8 cellular contexts compared by ENCODE assay signal in the genomic region with DNA sequence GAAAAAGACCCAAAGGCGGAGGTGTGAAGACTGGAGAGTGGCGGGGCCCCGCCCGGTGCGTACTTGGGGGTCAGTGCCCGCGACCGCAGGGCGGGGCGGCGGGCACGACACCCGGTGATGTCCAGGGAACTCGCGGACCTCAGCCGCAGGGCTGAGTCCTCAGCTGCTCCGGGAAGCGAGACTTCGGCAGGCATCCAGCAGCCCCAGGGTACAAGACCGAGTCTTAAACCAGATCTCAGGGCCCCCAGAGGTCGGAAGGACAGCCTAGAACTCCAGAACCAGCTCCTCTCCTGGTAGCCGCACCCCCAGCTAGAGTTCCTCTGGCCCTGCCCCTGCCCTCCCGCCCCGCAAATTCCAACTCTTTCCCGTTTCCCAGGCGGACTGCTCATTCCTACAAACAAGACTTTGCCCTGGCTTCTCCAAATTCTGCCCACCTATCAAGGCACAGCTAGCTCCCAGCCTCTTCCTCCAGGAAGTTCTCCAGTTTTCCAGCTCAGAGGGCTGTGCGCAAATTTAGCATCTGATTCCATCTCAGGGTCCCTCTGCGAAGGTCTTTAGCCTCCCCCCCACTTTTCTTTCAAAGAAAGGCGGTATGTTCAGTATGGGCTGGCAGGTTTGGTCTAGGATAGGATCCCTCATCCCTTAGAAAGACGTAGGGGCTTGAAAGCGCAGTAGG. TPM values are rescaled to one million over a fixed set of nuclear protein-coding genes. Genes with fewer than 3 reads are reported as not detected.
DNase-seq lines count a peak whose midpoint lies in the region; ATAC-seq and TF ChIP-seq lines count a peak whose summit lies in the region.

No MANE protein-coding gene starts in this region.

- no peak overlapping the region for H3K14ac ChIP-seq in IMR-90 (replicated peaks; ENCODE audit: low read depth, low read length)

- peaks cover 0 to 16% (median 9%) of the 10 kb centered on the region in 4 donors for H3K4me1 Mint-ChIP-seq in CD4-positive, CD25-positive, alpha-beta regulatory T cell

- peak overlapping the region in 1 of 3 donors; percentile 65 for H3K27ac Mint-ChIP-seq in CD4-positive, CD25-positive, alpha-beta regulatory T cell

- H2AFZ ChIP-seq in IMR-90 (replicated peaks; ENCODE audit: low read length, poor library complexity) = peak overlapping the region; percentile 91

- no peaks in the 10 kb centered on the region for H3K79me1 ChIP-seq in IMR-90 (ENCODE audit: low read depth in 1 of 2, low read length in 2 of 2)

- H4K8ac ChIP-seq in IMR-90 (ENCODE audit: low read depth in 2 of 2, low read length in 2 of 2) = no peak overlapping the region

- TF ChIP-seq RAD21 in IMR-90 (IDR thresholded peaks at IDR 0.05; ENCODE audit: low read length) = no peak

- H2AK5ac ChIP-seq in IMR-90 (ENCODE audit: low read depth, low read length) = peak overlapping the region; percentile 47; the same call in 1 of the 2 replicates

- no peak overlapping the region for H3K18ac ChIP-seq in IMR-90 (ENCODE audit: low read depth, low read length)

- CTCF ChIA-PET in IMR-90 (lab: Yijun Ruan, JAX) = interaction anchor here (0.5 to 2.4 kb wide), 11 partner anchors 12 to 600 kb away, joined by 3 to 15 read pairs (median 5); no protein-coding TSS in a partner anchor

- 13% methylated on average over 17 of the region's 31 CpGs; no CpG with 5 or more reads in 1 of the 2 experiments for WGBS in IMR-90 (ENCODE audit: extremely low coverage in 2 of 2, insufficient read length in 1 of 2), 2 experiments
- 3 to 5% methylated on average over 31 of the region's 31 CpGs for WGBS in lower leg skin, 2 donors
- 5% methylated on average over 24 of the region's 31 CpGs; no CpG with 5 or more reads in 1 of the 2 donors for WGBS in transverse colon (ENCODE audit: low coverage in 1 of 2), 2 donors

- H3K4ac ChIP-seq in IMR-90 (ENCODE audit: low read depth, low read length) = peak overlapping the region; percentile 60; the same call in 1 of the 2 replicates

- peaks cover 9% of the 10 kb centered on the region for H3K27me3 ChIP-seq in CD4-positive, CD25-positive, alpha-beta regulatory T cell (ENCODE audit: control insufficient read depth, insufficient read depth, low read length)
- H3K27me3 ChIP-seq in IMR-90 (ENCODE audit: control insufficient read depth, insufficient read depth, low read length) (peaks cover 50% of the 10 kb centered on the region), brain microvascular endothelial cell (replicated peaks) (peaks cover 12% of the 10 kb centered on the region), transverse colon (peaks cover 59% of the 10 kb centered on the region)

- H3K36me3 Mint-ChIP-seq in CD4-positive, CD25-positive, alpha-beta regulatory T cell = no peaks in the 10 kb centered on the region

- peak in 1 of 3 donors; percentile 43 for DNase-seq in CD4-positive, CD25-positive, alpha-beta regulatory T cell
- no peak for DNase-seq in IMR-90
- DNase-seq in brain microvascular endothelial cell = no peak
- no peak for DNase-seq in lower leg skin (ENCODE audit: low spot score in 2 of 2)
- DNase-seq in transverse colon = peak; percentile 21
- DNase-seq in glomerular visceral epithelial cell (ENCODE audit: extremely low spot score) = no peak

- no peak overlapping the region for H2BK120ac ChIP-seq in IMR-90 (ENCODE audit: low read depth, low read length)

- no peak overlapping the region for H2BK5ac ChIP-seq in IMR-90 (ENCODE audit: low read depth, low read length, poor library complexity, severe bottlenecking)

- H3K4me3 ChIP-seq in CD4-positive, CD25-positive, alpha-beta regulatory T cell (ENCODE audit: low read depth, low read length) = peak overlapping the region; percentile 66
- H3K4me3 ChIP-seq in IMR-90 (ENCODE audit: insufficient read depth, low read depth, low read length) (no peak overlapping the region), brain microvascular endothelial cell (ENCODE audit: low read depth, low read length) (peak overlapping the region; percentile 42), lower leg skin (ENCODE audit: low read depth, poor library complexity, severe bottlenecking) (peak overlapping the region; percentile 0), transverse colon (peak overlapping the region; percentile 29 to 53 (median 44))

- no peaks in the 10 kb centered on the region for H3K9me3 ChIP-seq in CD4-positive, CD25-positive, alpha-beta regulatory T cell (ENCODE audit: control insufficient read depth in 2 of 2, low read length in 2 of 2)
- H3K9me3 ChIP-seq in IMR-90 (ENCODE audit: control insufficient read depth, insufficient read depth, low read length) (no peaks in the 10 kb centered on the region), transverse colon (no peaks in the 10 kb centered on the region)

- dilution Hi-C loops in IMR-90 (cut with HindIII; ENCODE audit: low sequenced_read_pairs, unreplicated experiment) = no loop called here

- no peak overlapping the region for H4K91ac ChIP-seq in IMR-90 (ENCODE audit: insufficient read depth, low read depth, low read length)

- TF ChIP-seq EP300 in transverse colon (IDR thresholded peaks at IDR 0.05; ENCODE audit: low read depth) = no peak

- H2BK20ac ChIP-seq in IMR-90 (ENCODE audit: low read depth, low read length) = no peak overlapping the region

- TF ChIP-seq POLR2A in IMR-90 (IDR thresholded peaks at IDR 0.05; ENCODE audit: low read depth, low read length) = no peak
- no peak for TF ChIP-seq POLR2A in lower leg skin (IDR thresholded peaks at IDR 0.05)
- no peak for TF ChIP-seq POLR2A in transverse colon (IDR thresholded peaks at IDR 0.05)

- no peak overlapping the region for H3K23ac ChIP-seq in IMR-90 (ENCODE audit: low read depth, low read length)

- H3K36me3 ChIP-seq in CD4-positive, CD25-positive, alpha-beta regulatory T cell (ENCODE audit: control insufficient read depth, insufficient read depth, low read length) = no peaks in the 10 kb centered on the region
- H3K36me3 ChIP-seq in IMR-90 (ENCODE audit: control insufficient read depth, insufficient read depth, low read length) (no peaks in the 10 kb centered on the region), brain microvascular endothelial cell (replicated peaks) (no peaks in the 10 kb centered on the region), transverse colon (no peaks in the 10 kb centered on the region)

- no peak overlapping the region for H3K56ac ChIP-seq in IMR-90 (ENCODE audit: extremely low read depth, insufficient read depth, low read length)

- ATAC-seq in CD4-positive, CD25-positive, alpha-beta regulatory T cell (ENCODE audit: low read depth in 2 of 2) = no peak
- no peak for ATAC-seq in IMR-90 (ENCODE audit: low read depth)
- no peak for ATAC-seq in GM19328 (IDR thresholded peaks at IDR 0.05; ENCODE audit: unreplicated experiment)
- no peak for ATAC-seq in GM18868 (IDR thresholded peaks at IDR 0.05; ENCODE audit: unreplicated experiment)

- BruUV-seq in IMR-90 (replicated peaks; lab: Mats Ljungman, UMichigan) = no TSS peak

- H3K4me3 Mint-ChIP-seq in CD4-positive, CD25-positive, alpha-beta regulatory T cell = peak overlapping the region; percentile 76 to 92 (median 88)

- no peak overlapping the region for H2BK15ac ChIP-seq in IMR-90 (ENCODE audit: low read depth, low read length)

- no peak overlapping the region for H4K5ac ChIP-seq in IMR-90 (ENCODE audit: low read depth, low read length)

- peak overlapping the region; percentile 33; the same call in 1 of the 2 replicates for H3K4me2 ChIP-seq in IMR-90 (ENCODE audit: low read depth, low read length)

- H3K9me3 Mint-ChIP-seq in CD4-positive, CD25-positive, alpha-beta regulatory T cell = peaks cover 0 to 3% (median 0%) of the 10 kb centered on the region in 7 donors

- intact Hi-C loops in IMR-90 (cut with micrococcal nuclease) = loop anchor here (5.0 kb wide), 1 partner anchor 184 kb away; no protein-coding TSS in a partner anchor
- intact Hi-C loops in lower leg skin (cut with DNase I; ENCODE audit: low total_unique reads) = no loop called here
- intact Hi-C loops in transverse colon (cut with DNase I; ENCODE audit: low total_unique reads) = loop anchor here (5.0 to 10.0 kb wide), 3 partner anchors 104 to 282 kb away; a partner anchor contains a TSS

- H2AK9ac ChIP-seq in IMR-90 (replicated peaks; ENCODE audit: low read depth, low read length, poor library complexity) = no peak overlapping the region

- no peak for TF ChIP-seq CTCF in IMR-90 (conservative IDR thresholded peaks at IDR 0.05; ENCODE audit: low read depth, low read length)
- no peak for TF ChIP-seq CTCF in brain microvascular endothelial cell (IDR thresholded peaks at IDR 0.05; ENCODE audit: low read depth, low read length, missing control alignments)
- TF ChIP-seq CTCF in lower leg skin (IDR thresholded peaks at IDR 0.05) = no peak
- TF ChIP-seq CTCF in transverse colon (IDR thresholded peaks at IDR 0.05) = no peak

- no peak overlapping the region for H3K9ac ChIP-seq in IMR-90 (ENCODE audit: low read depth, low read length)

- H3K27ac ChIP-seq in CD4-positive, CD25-positive, alpha-beta regulatory T cell (ENCODE audit: insufficient read depth, low read length, poor library complexity, severe bottlenecking) = no peak overlapping the region
- H3K27ac ChIP-seq in IMR-90 (ENCODE audit: insufficient read depth, low read length) (no peak overlapping the region), brain microvascular endothelial cell (no peak overlapping the region), transverse colon (peak overlapping the region; percentile 50 to 78 (median 68))

- in situ Hi-C loops in IMR-90 (cut with MboI; ENCODE audit: low sequenced_read_pairs) = no loop called here
- in situ Hi-C loops in brain microvascular endothelial cell (cut with HindIII; ENCODE audit: low pct_ligation_motif_present, low sequenced_read_pairs) = no loop called here
- in situ Hi-C loops in transverse colon (cut with MboI; ENCODE audit: low pct_ligation_motif_present in 1 of 4, low pct_unique_long_range_greater_than_20kb in 1 of 4, low sequenced_read_pairs in 3 of 4) = loop anchor here in 2 of 4 donors (25.0 kb wide), 2 partner anchors 189 to 289 kb away; a partner anchor contains a TSS

- H3K9me1 ChIP-seq in IMR-90 (ENCODE audit: insufficient read depth, low read length) = no peaks in the 10 kb centered on the region

- no peaks in the 10 kb centered on the region for H4K20me1 ChIP-seq in IMR-90 (ENCODE audit: insufficient read depth, low read length)

- peaks cover 26% of the 10 kb centered on the region for H3K4me1 ChIP-seq in CD4-positive, CD25-positive, alpha-beta regulatory T cell (ENCODE audit: control insufficient read depth, insufficient read depth, low read length, poor library complexity, severe bottlenecking)
- H3K4me1 ChIP-seq in IMR-90 (ENCODE audit: control insufficient read depth, insufficient read depth, low read length) (0 out of 2 replicates have a peak, but pooled peaks cover 2% of the 10 kb centered on the region), transverse colon (peaks cover 15 to 26% (median 25%) of the 10 kb centered on the region in 4 donors)

- H3K27me3 Mint-ChIP-seq in CD4-positive, CD25-positive, alpha-beta regulatory T cell = peaks cover 58% of the 10 kb centered on the region

- POLR2A ChIA-PET in IMR-90 (lab: Charles Lee; ENCODE audit: unreplicated experiment) = no interaction called here

RNA-seq across cellular contexts. Expression of a gene that starts 26.0 kb away (rescaled TPM):
- total RNA-seq in CD4-positive, CD25-positive, alpha-beta regulatory T cell = not detected
- polyA plus RNA-seq in CD4-positive, CD25-positive, alpha-beta regulatory T cell = not detected
- total RNA-seq in IMR-90 (2012; rRNA removed) = not detected in 2 replicates
- not detected in 2 replicates for polyA plus RNA-seq in IMR-90 (2012; rRNA removed)
- not detected in 2 replicates for polyA plus RNA-seq in IMR-90 (2012; cell fraction: cytosol; rRNA removed)
- not detected in 2 replicates for polyA plus RNA-seq in IMR-90 (2012; cell fraction: nucleus; rRNA removed; ENCODE audit: low replicate concordance)
- not detected for total RNA-seq in lower leg skin
- total RNA-seq in transverse colon = not detected

RNA-seq across cellular contexts. Expression of a gene that starts 37.7 kb away (rescaled TPM):
- total RNA-seq in CD4-positive, CD25-positive, alpha-beta regulatory T cell = 30.3 TPM
- 10 to 100 TPM; 13.8 to 20.9 (median 17.7) TPM for polyA plus RNA-seq in CD4-positive, CD25-positive, alpha-beta regulatory T cell
- total RNA-seq in IMR-90 (2012; rRNA removed) (18.9 and 19.7 TPM in 2 replicates), lower leg skin (10 to 100 TPM in 2 of 4 donors, 1 to 10 TPM in 2; 9.6 to 18.1 (median 12.8) TPM), transverse colon (10 to 100 TPM in 3 of 4 donors, 1 to 10 TPM in 1; 6.4 to 16.1 (median 13.4) TPM)
- 16.9 and 17.8 TPM in 2 replicates for polyA plus RNA-seq in IMR-90 (2012; rRNA removed)
- polyA plus RNA-seq in IMR-90 (2012; cell fraction: cytosol; rRNA removed) = 10.8 and 12.0 TPM in 2 replicates
- 36.5 and 44.1 TPM in 2 replicates for polyA plus RNA-seq in IMR-90 (2012; cell fraction: nucleus; rRNA removed; ENCODE audit: low replicate concordance)

RNA-seq across cellular contexts. Expression of a gene that starts 56.7 kb away (rescaled TPM):
- total RNA-seq in CD4-positive, CD25-positive, alpha-beta regulatory T cell = 7.0 TPM
- 10 to 100 TPM; 29.0 to 35.3 (median 32.7) TPM for polyA plus RNA-seq in CD4-positive, CD25-positive, alpha-beta regulatory T cell
- 13.1 and 14.4 TPM in 2 replicates for total RNA-seq in IMR-90 (2012; rRNA removed)
- 18.4 and 23.1 TPM in 2 replicates for polyA plus RNA-seq in IMR-90 (2012; rRNA removed)
- polyA plus RNA-seq in IMR-90 (2012; cell fraction: cytosol; rRNA removed) = 18.4 and 22.8 TPM in 2 replicates
- 5.8 and 9.0 TPM in 2 replicates for polyA plus RNA-seq in IMR-90 (2012; cell fraction: nucleus; rRNA removed; ENCODE audit: low replicate concordance)
- 10 to 100 TPM in 3 of 4 donors, 1 to 10 TPM in 1; 9.7 to 30.2 (median 23.3) TPM for total RNA-seq in lower leg skin
- total RNA-seq in transverse colon = 10 to 100 TPM; 44.3 to 77.1 (median 61.8) TPM

RNA-seq across cellular contexts. Expression of a gene that starts 57.8 kb away (rescaled TPM):
- 114 TPM for total RNA-seq in CD4-positive, CD25-positive, alpha-beta regulatory T cell
- polyA plus RNA-seq in CD4-positive, CD25-positive, alpha-beta regulatory T cell = 100 to 1,000 TPM; 239 to 287 (median 275) TPM
- total RNA-seq in IMR-90 (2012; rRNA removed) (557 and 575 TPM in 2 replicates), lower leg skin (100 to 1,000 TPM; 141 to 173 (median 156) TPM), transverse colon (100 to 1,000 TPM in 3 of 4 donors, 10 to 100 TPM in 1; 87.9 to 171 (median 116) TPM)
- polyA plus RNA-seq in IMR-90 (2012; rRNA removed) = 321 and 329 TPM in 2 replicates
- polyA plus RNA-seq in IMR-90 (2012; cell fraction: cytosol; rRNA removed) = 226 and 323 TPM in 2 replicates
- polyA plus RNA-seq in IMR-90 (2012; cell fraction: nucleus; rRNA removed; ENCODE audit: low replicate concordance) = 107 and 114 TPM in 2 replicates

Comparison
In these comparisons a context has a peak if more than half of its experiments do, and no peak if none do; other contexts are left out.
1. H3K27ac ChIP-seq: peak in transverse colon (4 of 4); none in CD4-positive, CD25-positive, alpha-beta regulatory T cell (single experiment), IMR-90 (single experiment) and brain microvascular endothelial cell (single experiment).